9 cellular contexts compared by ENCODE assay signal in genomic region chr4:69617083-69617694, GRCh38. TPM values are rescaled to one million over a fixed set of nuclear protein-coding genes. Genes with fewer than 3 reads are reported as not detected.
DNase-seq lines count a peak whose midpoint lies in the region; ATAC-seq and TF ChIP-seq lines count a peak whose summit lies in the region.
"Had no signal": no experiment of that assay in that cellular context is flagged by ENCODE, and none has a peak within 500 bp of the region (broad histone marks: within the 10 kb centered on the region; RNA-seq: fewer than 3 reads in every experiment).

No MANE protein-coding gene starts in this region.

- H3K4me3 ChIP-seq in KMS-11 (IDR thresholded peaks at IDR 0.05; ENCODE audit: insufficient read depth, low read depth, low read length) (no peak overlapping the region), psoas muscle (no peak overlapping the region), lower leg skin (ENCODE audit: low read depth, poor library complexity, severe bottlenecking) (no peak overlapping the region)
- H3K4me3 ChIP-seq: thoracic aorta had no signal

- intact Hi-C loops in psoas muscle (cut with DNase I) = no loop called here
- intact Hi-C loops in lower leg skin (cut with DNase I; ENCODE audit: low total_unique reads) = no loop called here

- no peak for TF ChIP-seq POLR2A in lower leg skin (IDR thresholded peaks at IDR 0.05)

- no peaks in the 10 kb centered on the region for H3K36me3 ChIP-seq in KMS-11 (ENCODE audit: insufficient read depth)
- H3K36me3 ChIP-seq in psoas muscle (ENCODE audit: insufficient read depth in 1 of 2, low read depth in 1 of 2) = no peaks in the 10 kb centered on the region
- H3K36me3 ChIP-seq: thoracic aorta had no signal

- DNase-seq in DMS53 treated with DMSO at 0.1 percent for 48 hours (lab: John Stamatoyannopoulos, UW; ENCODE audit: unreplicated experiment) (peak; percentile 40), amniotic epithelial cell (ENCODE audit: low read depth) (peak; percentile 67), medulla oblongata (ENCODE audit: extremely low spot score) (peak; percentile 49), psoas muscle (no peak), lower leg skin (ENCODE audit: low spot score in 2 of 2) (no peak)

- TF ChIP-seq CTCF in KMS-11 (conservative IDR thresholded peaks at IDR 0.05; ENCODE audit: low read depth, low read length) (peak; percentile 81), psoas muscle (IDR thresholded peaks at IDR 0.05) (no peak), lower leg skin (IDR thresholded peaks at IDR 0.05) (no peak)

- WGBS in psoas muscle, 3 donors = 72 to 76% (median 74%) methylated on average over 6 of the region's 6 CpGs
- 75 to 76% methylated on average over 6 of the region's 6 CpGs for WGBS in lower leg skin, 2 donors

- no peak overlapping the region for H3K9ac ChIP-seq in KMS-11

- no peaks in the 10 kb centered on the region for H3K9me3 ChIP-seq in psoas muscle
- H3K9me3 ChIP-seq: thoracic aorta had no signal

- ATAC-seq in esophagus mucosa (no peak), psoas muscle (no peak), GM19467 (IDR thresholded peaks at IDR 0.05; ENCODE audit: unreplicated experiment) (no peak)

- H3K4me2 ChIP-seq in KMS-11 = no peak overlapping the region; the same call in 1 of the 2 replicates

- peaks cover 5% of the 10 kb centered on the region for H3K4me1 ChIP-seq in KMS-11 (ENCODE audit: low read depth, poor library complexity, severe bottlenecking)
- H3K4me1 ChIP-seq in psoas muscle = no peaks in the 10 kb centered on the region

- no peaks in the 10 kb centered on the region for H4K20me1 ChIP-seq in KMS-11 (ENCODE audit: insufficient read depth)

- no peaks in the 10 kb centered on the region for H3K79me2 ChIP-seq in KMS-11 (ENCODE audit: insufficient read depth, low read depth)

- H3K27ac ChIP-seq in KMS-11 (no peak overlapping the region), psoas muscle (no peak overlapping the region)
- H3K27ac ChIP-seq: thoracic aorta had no signal

- H3K27me3 ChIP-seq in KMS-11 (ENCODE audit: insufficient read depth, low read depth) (no peaks in the 10 kb centered on the region), psoas muscle (ENCODE audit: insufficient read depth in 3 of 3, low read length in 2 of 3) (no peaks in the 10 kb centered on the region)

- H2AFZ ChIP-seq in KMS-11 (ENCODE audit: low read depth) = no peak overlapping the region

RNA-seq across cellular contexts. Expression of gene UGT2A2, which starts 22.3 kb away (rescaled TPM):
- not detected for total RNA-seq in esophagus mucosa
- not detected for total RNA-seq in psoas muscle
- polyA plus RNA-seq in psoas muscle = not detected
- total RNA-seq in lower leg skin = not detected
- total RNA-seq: thoracic aorta had no signal

RNA-seq across cellular contexts. Expression of gene UGT2A1, which starts 35.9 kb away (rescaled TPM):
- not detected for total RNA-seq in esophagus mucosa
- total RNA-seq in psoas muscle = not detected
- polyA plus RNA-seq in psoas muscle = not detected
- 1 to 10 TPM in 2 of 4 donors, under 1 TPM in 2; 0.52 to 1.9 (median 1.2) TPM for total RNA-seq in lower leg skin
- total RNA-seq: thoracic aorta had no signal

Comparison
In these comparisons a context has a peak if more than half of its experiments do, and no peak if none do; other contexts are left out.
1. DNase-seq: peak in DMS53 treated with DMSO at 0.1 percent for 48 hours (single experiment), amniotic epithelial cell (single experiment) and medulla oblongata (single experiment); none in psoas muscle (0 of 2) and lower leg skin (0 of 2).